In the genomic region with DNA sequence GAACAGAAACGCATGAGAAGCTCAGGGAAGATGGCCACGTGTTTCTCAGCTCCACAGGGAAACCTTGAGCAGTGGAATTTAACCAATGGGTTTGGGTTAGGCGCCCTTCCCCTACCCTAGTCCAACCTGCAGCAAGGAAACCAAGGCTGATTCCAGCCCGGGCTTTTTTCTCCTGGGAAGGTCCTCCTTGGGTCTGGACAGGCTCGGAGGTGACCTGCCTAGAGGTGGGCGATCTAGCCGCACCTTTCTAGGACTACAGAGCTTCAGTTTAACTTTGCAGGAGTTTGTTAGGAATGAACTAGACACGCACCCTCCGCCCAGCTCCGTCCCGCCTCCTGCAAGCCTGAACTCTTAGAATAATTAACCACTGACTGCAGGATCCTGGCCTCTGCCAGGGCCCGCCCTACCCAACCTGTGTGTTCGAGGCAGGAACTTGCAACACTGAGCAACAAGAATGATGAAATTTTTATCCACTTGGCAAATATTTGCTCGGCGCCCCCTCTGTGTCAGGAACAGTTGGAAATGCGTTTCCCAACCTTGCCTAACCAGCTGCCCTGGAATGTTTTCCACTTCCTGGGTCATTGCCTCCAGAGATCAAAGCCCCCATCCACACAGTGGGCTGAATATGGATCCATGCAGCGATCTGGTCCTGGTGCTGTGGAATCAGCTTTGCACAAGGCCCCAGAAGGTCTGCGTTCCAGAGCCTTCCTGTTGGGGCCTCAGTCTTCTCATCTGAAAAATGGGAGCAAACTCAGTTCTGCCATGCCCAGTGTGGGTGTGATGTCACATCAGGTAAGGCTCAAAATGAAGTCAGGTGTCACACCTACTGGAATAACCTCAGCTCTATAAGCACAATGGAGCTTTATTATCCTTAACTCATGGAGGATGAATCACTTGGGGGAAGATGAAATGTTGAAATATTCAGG, we compare ENCODE assay signal across 10 cellular contexts. TPM values are rescaled to one million over a fixed set of nuclear protein-coding genes. Genes with fewer than 3 reads are reported as not detected.
A peak's percentile ranks its signal among the peaks of the same experiment; 100 is the strongest.
DNase-seq lines count a peak whose midpoint lies in the region; ATAC-seq and TF ChIP-seq lines count a peak whose summit lies in the region.
"Had no signal": no experiment of that assay in that cellular context is flagged by ENCODE, and none has a peak within 500 bp of the region (broad histone marks: within the 10 kb centered on the region; RNA-seq: fewer than 3 reads in every experiment).

No MANE protein-coding gene starts in this region.

- H3K27me3 ChIP-seq in HUES48 (ENCODE audit: control insufficient read depth, insufficient read depth, low read length) (no peaks in the 10 kb centered on the region), stomach (peaks cover 0 to 16% (median 9%) of the 10 kb centered on the region in 3 donors)

- H3K4me1 Mint-ChIP-seq in WTC11 (peaks cover 31% of the 10 kb centered on the region), immature natural killer cell (no peaks in the 10 kb centered on the region)

- no peak overlapping the region for H3K4me3 Mint-ChIP-seq in WTC11
- H3K4me3 Mint-ChIP-seq in immature natural killer cell, result no peak overlapping the region
- H3K4me3 Mint-ChIP-seq: activated T-cell treated with anti-CD3 and anti-CD28 coated beads, Interleukin-2, amount 50 U/mL, for 24 hours had no signal

- H3K9me3 ChIP-seq in HUES48 (ENCODE audit: control insufficient read depth, insufficient read depth, low read length) (no peaks in the 10 kb centered on the region), stomach (no peaks in the 10 kb centered on the region)

- H3K27ac ChIP-seq in HUES48 (ENCODE audit: low read depth, low read length), result peak overlapping the region; percentile 66
- H3K27ac ChIP-seq in stomach, result peak overlapping the region; percentile 72 to 89 (median 86)

- H3K4me1 ChIP-seq in HUES48 (ENCODE audit: control insufficient read depth, insufficient read depth, low read length), result peaks cover 12% of the 10 kb centered on the region; the same call in 1 of the 2 replicates
- peaks cover 13 to 40% (median 23%) of the 10 kb centered on the region in 4 donors for H3K4me1 ChIP-seq in stomach

- H3K4me3 ChIP-seq in HUES48 (ENCODE audit: low read depth, low read length) (no peak overlapping the region), stomach (peak overlapping the region in 1 of 4 donors; percentile 19)

- 0 out of 2 replicates have a peak overlapping the region, but pooled peaks have one; percentile 30 for H3K27ac Mint-ChIP-seq in WTC11
- H3K27ac Mint-ChIP-seq in immature natural killer cell, result no peak overlapping the region
- H3K27ac Mint-ChIP-seq: activated T-cell treated with anti-CD3 and anti-CD28 coated beads, Interleukin-2, amount 50 U/mL, for 24 hours had no signal

- TF ChIP-seq EP300 in stomach (IDR thresholded peaks at IDR 0.05), result no peak

- no peak overlapping the region for H3K9ac ChIP-seq in HUES48 (ENCODE audit: low read depth, low read length)

- H3K36me3 Mint-ChIP-seq in WTC11 (peaks cover 2% of the 10 kb centered on the region; the same call in 1 of the 2 replicates), immature natural killer cell (no peaks in the 10 kb centered on the region)

- WGBS in stomach, 5 donors, result 26 to 43% (median 35%) methylated on average over 18 of the region's 18 CpGs

- peaks cover 21% of the 10 kb centered on the region for H3K36me3 ChIP-seq in HUES48 (ENCODE audit: control insufficient read depth, insufficient read depth, low read length)
- H3K36me3 ChIP-seq in stomach, result peaks cover 19 to 33% (median 31%) of the 10 kb centered on the region in 4 donors

- intact Hi-C loops in stomach (cut with DNase I; ENCODE audit: low total_unique reads), result no loop called here

- ATAC-seq in WTC11 (peak; percentile 46), HG03521 (IDR thresholded peaks at IDR 0.05; ENCODE audit: unreplicated experiment) (no peak), GM21390 (IDR thresholded peaks at IDR 0.05; ENCODE audit: unreplicated experiment) (no peak)

- H3K9me3 Mint-ChIP-seq in WTC11, result no peaks in the 10 kb centered on the region
- no peaks in the 10 kb centered on the region for H3K9me3 Mint-ChIP-seq in immature natural killer cell
- H3K9me3 Mint-ChIP-seq: activated T-cell treated with anti-CD3 and anti-CD28 coated beads, Interleukin-2, amount 50 U/mL, for 24 hours had no signal

- TF ChIP-seq CTCF in WTC11 (IDR thresholded peaks at IDR 0.05), result no peak
- TF ChIP-seq CTCF in stomach (IDR thresholded peaks at IDR 0.05), result no peak

- H3K27me3 Mint-ChIP-seq in WTC11 (ENCODE audit: low read depth) (peaks cover 8% of the 10 kb centered on the region), immature natural killer cell (ENCODE audit: low read depth in 3 of 3) (peaks cover 1 to 3% (median 3%) of the 10 kb centered on the region in 3 donors)

- DNase-seq in WTC11 (ENCODE audit: low spot score), result no peak
- DNase-seq in islet precursor cell, result peak; percentile 69
- peak; percentile 85 for DNase-seq in stomach
- DNase-seq in immature natural killer cell, result no peak
- DNase-seq in NCI-H146 (lab: John Stamatoyannopoulos, UW), result no peak
- DNase-seq: activated T-cell treated with anti-CD3 and anti-CD28 coated beads, Interleukin-2, amount 50 U/mL, for 24 hours; T-helper 1 cell had no signal

- CTCF ChIA-PET in WTC11 (lab: Charles Lee), result interaction anchor here (0.6 to 4.9 kb wide), 10 partner anchors 9 to 219 kb away, joined by 3 to 38 read pairs (median 3); partner anchors contain the start of genes MPST and TST

- POLR2A ChIA-PET in WTC11 (lab: Charles Lee), result interaction anchor here (0.5 to 1.4 kb wide), 3 partner anchors 12 to 474 kb away, joined by 3 read pairs; no protein-coding TSS in a partner anchor

- TF ChIP-seq POLR2A in stomach (IDR thresholded peaks at IDR 0.05), result no peak

TF ChIP-seq in WTC11, 78 proteins besides CTCF, POLR2A, EP300 and RAD21:
- TF ChIP-seq, protein P1, sequence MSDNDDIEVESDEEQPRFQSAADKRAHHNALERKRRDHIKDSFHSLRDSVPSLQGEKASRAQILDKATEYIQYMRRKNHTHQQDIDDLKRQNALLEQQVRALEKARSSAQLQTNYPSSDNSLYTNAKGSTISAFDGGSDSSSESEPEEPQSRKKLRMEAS (CRISPR knock-in tag; IDR thresholded peaks at IDR 0.05), result no peak
- TF ChIP-seq GABPB1 (CRISPR knock-in tag; IDR thresholded peaks at IDR 0.05) (peak; percentile 99), GTF2I (CRISPR knock-in tag; conservative IDR thresholded peaks at IDR 0.05) (0 out of 2 replicates have a peak, but pooled peaks have one; percentile 10), ZMAT4 (CRISPR knock-in tag; IDR thresholded peaks at IDR 0.05) (no peak)

RNA-seq across cellular contexts. Expression of gene MPST, which starts 13.3 kb away (rescaled TPM):
- total RNA-seq in WTC11 (2021), result 86.6 to 101 TPM (median 98.7 TPM) in 3 replicates
- total RNA-seq in stomach, result 1,000 to 10,000 TPM in 1 of 5 donors, 100 to 1,000 TPM in 2, 10 to 100 TPM in 2; 48.3 to 1,943 (median 152) TPM
- polyA plus RNA-seq in stomach, result 100 to 1,000 TPM; 123 to 178 (median 172) TPM
- polyA plus RNA-seq in immature natural killer cell, result 10 to 100 TPM; 56.0 to 97.5 (median 59.7) TPM

RNA-seq across cellular contexts. Expression of gene TST, which starts 13.6 kb away (rescaled TPM):
- total RNA-seq in WTC11 (2021) (24.4 to 33.3 TPM (median 32.8 TPM) in 3 replicates), stomach (100 to 1,000 TPM in 1 of 5 donors, 10 to 100 TPM in 4; 51.8 to 709 (median 91.4) TPM)
- polyA plus RNA-seq in stomach (100 to 1,000 TPM in 2 of 3 donors, 10 to 100 TPM in 1; 87.1 to 377 (median 103) TPM), immature natural killer cell (10 to 100 TPM in 1 of 3 donors, 1 to 10 TPM in 2; 8.1 to 20.8 (median 8.4) TPM)

RNA-seq across cellular contexts. Expression of gene KCTD17, which starts 18.7 kb away (rescaled TPM):
- total RNA-seq in WTC11 (2021) (29.4 to 36.3 TPM (median 31.5 TPM) in 3 replicates), stomach (10 to 100 TPM in 2 of 5 donors, 1 to 10 TPM in 3; 1.8 to 82.8 (median 5.9) TPM)
- polyA plus RNA-seq in stomach (10 to 100 TPM in 2 of 3 donors, 1 to 10 TPM in 1; 6.3 to 17.6 (median 12.1) TPM), immature natural killer cell (10 to 100 TPM; 10.7 to 16.1 (median 14.3) TPM)

Comparison
In these comparisons a context has a peak if more than half of its experiments do, and no peak if none do; other contexts are left out.
1. DNase-seq: peak in islet precursor cell (single experiment) and stomach (single experiment); none in WTC11 (single experiment), immature natural killer cell (0 of 3) and NCI-H146 (single experiment).